14 cellular contexts compared by ENCODE assay signal in the genomic region with DNA sequence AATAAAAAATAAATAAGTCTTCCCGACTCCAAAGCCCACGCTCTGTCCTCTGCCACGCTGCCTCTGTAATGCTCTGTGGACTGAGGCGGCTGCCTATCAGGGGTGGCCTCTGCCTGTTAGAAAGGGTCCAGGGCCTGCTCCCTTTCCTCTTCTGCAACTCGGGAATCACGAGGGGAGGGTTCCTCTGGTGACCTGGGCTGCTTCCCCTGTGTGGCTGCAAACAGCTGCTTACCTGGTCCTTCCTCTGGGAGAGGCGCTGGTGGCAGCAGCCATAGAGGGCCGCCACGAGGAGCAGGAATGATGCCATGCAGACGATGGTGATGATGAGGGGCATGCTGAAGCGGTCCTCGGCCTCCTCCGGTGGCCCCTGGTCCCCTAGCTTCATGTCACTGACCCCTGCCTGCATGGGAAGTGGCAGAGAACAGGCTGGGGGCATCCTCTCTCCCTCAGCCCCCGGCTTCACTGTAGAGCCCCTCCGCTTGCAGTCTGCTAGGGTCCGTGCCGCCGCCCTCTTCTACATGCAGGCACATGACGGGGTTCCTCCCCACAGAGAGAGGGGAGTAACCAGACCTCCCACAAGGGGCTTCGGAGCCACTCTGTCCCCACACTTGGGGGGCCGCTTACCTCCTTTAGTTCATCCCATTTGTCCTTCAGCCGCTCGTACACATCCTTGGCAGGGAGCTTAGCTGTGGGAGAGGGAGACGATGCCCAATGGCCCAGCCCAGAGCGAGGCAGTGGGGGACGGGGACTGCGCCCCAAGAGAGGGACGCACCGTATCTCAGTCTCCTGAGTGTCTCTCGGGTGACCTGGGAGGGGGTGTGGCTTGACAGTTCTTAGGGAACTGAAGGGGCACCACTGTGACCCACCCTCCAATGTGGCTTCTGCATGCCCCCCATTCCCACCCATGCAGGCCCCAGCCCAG. TPM values are rescaled to one million over a fixed set of nuclear protein-coding genes. Genes with fewer than 3 reads are reported as not detected.
A peak's percentile ranks its signal among the peaks of the same experiment; 100 is the strongest.
DNase-seq lines count a peak whose midpoint lies in the region; ATAC-seq, FAIRE-seq and TF ChIP-seq lines count a peak whose summit lies in the region.
"Had no signal": no experiment of that assay in that cellular context is flagged by ENCODE, and none has a peak within 500 bp of the region (broad histone marks: within the 10 kb centered on the region; RNA-seq: fewer than 3 reads in every experiment).

No MANE protein-coding gene starts in this region.

- intact Hi-C loops in HepG2 (cut with micrococcal nuclease; ENCODE audit: unreplicated experiment) = no loop called here
- intact Hi-C loops in right lobe of liver (cut with DNase I) = loop anchor here (5.0 kb wide), 1 partner anchor 146 kb away; no protein-coding TSS in a partner anchor
- intact Hi-C loops in K562 (cut with micrococcal nuclease) = loop anchor here (5.0 kb wide), 1 partner anchor 629 kb away; no protein-coding TSS in a partner anchor
- intact Hi-C loops in ascending aorta (cut with DNase I) = loop anchor here (1.0 kb wide), 1 partner anchor 40 kb away; no protein-coding TSS in a partner anchor

- H4K20me1 ChIP-seq in HepG2 (ENCODE audit: insufficient read depth, low read length) (no peaks in the 10 kb centered on the region), K562 (replicated peaks; ENCODE audit: control insufficient read depth, insufficient read depth, low read length) (peaks cover 39% of the 10 kb centered on the region), osteoblast (ENCODE audit: insufficient read depth, low read length) (no peaks in the 10 kb centered on the region)

- no peaks in the 10 kb centered on the region for H3K36me3 ChIP-seq in HepG2 (replicated peaks in 1 of 2; ENCODE audit: control insufficient read depth in 1 of 2, insufficient read depth in 2 of 2, low read length in 2 of 2)
- H3K36me3 ChIP-seq in right lobe of liver = no peaks in the 10 kb centered on the region
- no peaks in the 10 kb centered on the region for H3K36me3 ChIP-seq in K562 (ENCODE audit: control insufficient read depth, insufficient read depth, low read length)
- H3K36me3 ChIP-seq in osteoblast (ENCODE audit: insufficient read depth, low read length) = no peaks in the 10 kb centered on the region
- H3K36me3 ChIP-seq in ascending aorta = no peaks in the 10 kb centered on the region

- H3K27ac ChIP-seq in HepG2 (ENCODE audit: extremely low read length, insufficient read depth, low read length) (no peak overlapping the region), right lobe of liver (no peak overlapping the region), K562 (ENCODE audit: extremely low read depth, low read depth, low read length) (no peak overlapping the region), osteoblast (ENCODE audit: low read depth, low read length) (no peak overlapping the region), ascending aorta (no peak overlapping the region)
- H3K27ac ChIP-seq: BLaER1, GM23248 had no signal

- CTCF ChIA-PET in HepG2 (lab: Yijun Ruan, JAX; ENCODE audit: low intra/inter-chr PET ratio, low total read pairs) (no interaction called here), K562 (lab: Yijun Ruan, JAX; ENCODE audit: low intra/inter-chr PET ratio) (no interaction called here)

- TF ChIP-seq RAD21 in HepG2 (CRISPR knock-in tag; IDR thresholded peaks at IDR 0.05) (no peak), K562 (CRISPR knock-in tag; conservative IDR thresholded peaks at IDR 0.05 in 1 of 2, IDR thresholded peaks at IDR 0.05 in 1 of 2) (no peak)

- TF ChIP-seq CTCF in HepG2 (CRISPR knock-in tag; IDR thresholded peaks at IDR 0.05) = no peak
- no peak for TF ChIP-seq CTCF in right lobe of liver (IDR thresholded peaks at IDR 0.05)
- no peak for TF ChIP-seq CTCF in K562 (IDR thresholded peaks at IDR 0.05 in 2 of 3, conservative IDR thresholded peaks at IDR 0.05 in 1 of 3; ENCODE audit: insufficient read depth in 2 of 3, low read depth in 1 of 3, low read length in 3 of 3)
- TF ChIP-seq CTCF in osteoblast (IDR thresholded peaks at IDR 0.05; ENCODE audit: extremely low read depth, low read depth, low read length) = no peak
- TF ChIP-seq CTCF in ascending aorta (IDR thresholded peaks at IDR 0.05) = no peak

- WGBS in HepG2 (ENCODE audit: low lambda C conversion rate) = 92% methylated on average over 23 of the region's 30 CpGs
- WGBS in right lobe of liver (ENCODE audit: insufficient coverage, low coverage, low lambda C conversion rate, missing lambda C conversion rate) = 94% methylated on average over 8 of the region's 30 CpGs
- 21% methylated on average over 30 of the region's 30 CpGs for WGBS in K562 (ENCODE audit: insufficient coverage, low coverage, missing lambda C conversion rate)

- H3K27me3 ChIP-seq in HepG2 (ENCODE audit: control insufficient read depth in 1 of 2, insufficient read depth in 2 of 2, low read length in 2 of 2) (no peaks in the 10 kb centered on the region; a peak in 1 of 5 replicates), right lobe of liver (no peaks in the 10 kb centered on the region), K562 (ENCODE audit: control insufficient read depth in 2 of 2, insufficient read depth in 2 of 2, low read length in 2 of 2) (peaks cover 35 to 52% of the 10 kb centered on the region in 2 experiments), osteoblast (ENCODE audit: insufficient read depth, low read length) (no peaks in the 10 kb centered on the region), ascending aorta (no peaks in the 10 kb centered on the region)
- H3K27me3 ChIP-seq: BLaER1 had no signal

- TF ChIP-seq POLR2A in HepG2 (IDR thresholded peaks at IDR 0.05; ENCODE audit: insufficient read depth in 1 of 2, low read depth in 2 of 2, low read length in 2 of 2) (peak in 1 of 2 experiments; percentile 30; a peak in 1 of 4 replicates), right lobe of liver (IDR thresholded peaks at IDR 0.05) (no peak), K562 (conservative IDR thresholded peaks at IDR 0.05) (no peak)

- FAIRE-seq in HepG2 (lab: Jason Lieb, UNC) = no peak
- FAIRE-seq in K562 (lab: Jason Lieb, UNC) = no peak

- H3K79me2 ChIP-seq in HepG2 (ENCODE audit: insufficient read depth, low read length) = no peaks in the 10 kb centered on the region
- no peaks in the 10 kb centered on the region for H3K79me2 ChIP-seq in K562 (ENCODE audit: control insufficient read depth, insufficient read depth, low read length)
- H3K79me2 ChIP-seq in osteoblast (ENCODE audit: insufficient read depth, low read length) = no peaks in the 10 kb centered on the region

- TF ChIP-seq EP300 in HepG2 (IDR thresholded peaks at IDR 0.05; ENCODE audit: low read depth in 2 of 2, low read length in 2 of 2) (no peak), HepG2 (CRISPR knock-in tag; IDR thresholded peaks at IDR 0.05; ENCODE audit: borderline replicate concordance) (no peak), K562 (IDR thresholded peaks at IDR 0.05; ENCODE audit: low read length) (no peak)

- no peak overlapping the region for H3K9ac ChIP-seq in HepG2 (ENCODE audit: insufficient read depth, low read depth, low read length)
- H3K9ac ChIP-seq in K562 (ENCODE audit: insufficient read depth in 1 of 2, low read depth in 2 of 2, low read length in 2 of 2) = peak overlapping the region in 1 of 2 experiments; percentile 18; a peak in 1 of 4 replicates
- H3K9ac ChIP-seq: BLaER1, GM23248 had no signal

- POLR2A ChIA-PET in HepG2 (lab: Yijun Ruan, JAX) (no interaction called here), K562 (lab: Yijun Ruan, JAX) (interaction anchor here (1.3 kb wide), 1 partner anchor 8 kb away, joined by 4 read pairs; no protein-coding TSS in a partner anchor)

- DNase-seq in HepG2 (ENCODE audit: low spot score) (no peak), right lobe of liver (no peak), K562 (ENCODE audit: extremely low read depth in 1 of 4, low spot score in 3 of 4) (no peak), osteoblast (ENCODE audit: insufficient read length, low spot score, missing footprints) (peak; percentile 34), ascending aorta (ENCODE audit: low spot score in 2 of 2) (no peak), NCI-H2029 (lab: John Stamatoyannopoulos, UW) (no peak), SIG-M5 treated with dmso at 0.1 percent for 504 hours (lab: John Stamatoyannopoulos, UW; ENCODE audit: unreplicated experiment) (no peak)
- DNase-seq: 8988T; CD4-positive, alpha-beta memory T cell; DMS153; DMS79 treated with DMSO at 0.1 percent for 48 hours; GF-D8; GM23248 had no signal

- in situ Hi-C loops in HepG2 (cut with HindIII; ENCODE audit: extremely low pct_ligation_motif_present, low pct_unique_long_range_greater_than_20kb) (loop anchor here (10.0 kb wide), 1 partner anchor 149 kb away; no protein-coding TSS in a partner anchor), K562 (cut with MboI) (loop anchor here (10.0 kb wide), 1 partner anchor 149 kb away; no protein-coding TSS in a partner anchor)

- peaks cover 34% of the 10 kb centered on the region for H3K4me1 ChIP-seq in HepG2 (ENCODE audit: insufficient read depth, low read length)
- peaks cover 0 to 23% (median 10%) of the 10 kb centered on the region in 4 donors for H3K4me1 ChIP-seq in right lobe of liver
- H3K4me1 ChIP-seq in K562 (replicated peaks in 1 of 2; ENCODE audit: control insufficient read depth in 2 of 2, insufficient read depth in 2 of 2, low read length in 2 of 2) = peaks cover 2 to 12% of the 10 kb centered on the region in 2 experiments; a peak in 2 of 5 replicates
- H3K4me1 ChIP-seq in osteoblast (ENCODE audit: insufficient read depth, low read length) = peaks cover 18% of the 10 kb centered on the region
- H3K4me1 ChIP-seq in ascending aorta = peaks cover 0 to 3% of the 10 kb centered on the region in 2 donors

- H3K9me3 ChIP-seq in HepG2 (ENCODE audit: low read length) (no peaks in the 10 kb centered on the region), right lobe of liver (no peaks in the 10 kb centered on the region), K562 (replicated peaks; ENCODE audit: control insufficient read depth, insufficient read depth, low read depth, low read length) (no peaks in the 10 kb centered on the region), osteoblast (ENCODE audit: low read depth, low read length) (no peaks in the 10 kb centered on the region), ascending aorta (no peaks in the 10 kb centered on the region)
- H3K9me3 ChIP-seq: BLaER1 had no signal

- H3K9me1 ChIP-seq in K562 (ENCODE audit: control insufficient read depth, insufficient read depth, low read length) = peaks cover 4% of the 10 kb centered on the region

- ATAC-seq in HepG2 (no peak), right lobe of liver (no peak), K562 (no peak)

- BruUV-seq in HepG2 (replicated peaks; lab: Mats Ljungman, UMichigan) (no TSS peak), K562 (replicated peaks; lab: Mats Ljungman, UMichigan) (no TSS peak)

- H3K4me3 ChIP-seq in HepG2 (replicated peaks in 1 of 3; ENCODE audit: insufficient read depth in 1 of 3, low read depth in 2 of 3, low read length in 3 of 3) (no peak overlapping the region), right lobe of liver (no peak overlapping the region), K562 (no peak overlapping the region), osteoblast (ENCODE audit: insufficient read depth, low read length) (no peak overlapping the region), ascending aorta (no peak overlapping the region)
- H3K4me3 ChIP-seq: BLaER1, GM23248 had no signal

- H3K4me2 ChIP-seq in HepG2 (ENCODE audit: low read depth, low read length) = no peak overlapping the region
- H3K4me2 ChIP-seq in K562 (ENCODE audit: insufficient read depth, low read length) = no peak overlapping the region
- no peak overlapping the region for H3K4me2 ChIP-seq in osteoblast (ENCODE audit: insufficient read depth, low read length)
- H3K4me2 ChIP-seq: BLaER1 had no signal

- no peak overlapping the region for H2AFZ ChIP-seq in HepG2 (ENCODE audit: low read length)
- H2AFZ ChIP-seq in K562 (ENCODE audit: low read depth, low read length) = no peak overlapping the region
- H2AFZ ChIP-seq in osteoblast (ENCODE audit: low read length) = no peak overlapping the region
- H2AFZ ChIP-seq: GM23248 had no signal

RNA-seq across cellular contexts. Expression of gene PODXL, which starts 50.5 kb away (rescaled TPM):
- 0.22 and 0.24 TPM in 2 replicates for total RNA-seq in HepG2 (2016; rRNA removed; fragmentation: Illumina TruSeq; extraction: Trizol)
- total RNA-seq in HepG2 (2016; cell fraction: cytosol; rRNA removed; fragmentation: Illumina TruSeq; extraction: Trizol; ENCODE audit: low read depth) = 0.09 TPM in 1 of 2 replicates, not detected in the other
- 0.17 and 0.24 TPM in 2 replicates for total RNA-seq in HepG2 (2016; cell fraction: insoluble cytoplasmic fraction; rRNA removed; fragmentation: Illumina TruSeq; extraction: Trizol)
- 0.12 and 0.21 TPM in 2 replicates for total RNA-seq in HepG2 (2016; cell fraction: membrane; rRNA removed; fragmentation: Illumina TruSeq; extraction: Trizol)
- total RNA-seq in HepG2 (2016; cell fraction: nucleus; rRNA removed; fragmentation: Illumina TruSeq; extraction: Trizol) = 0.47 and 1.1 TPM in 2 replicates
- 0.33 and 0.54 TPM in 2 replicates for polyA plus RNA-seq in HepG2 (2011; rRNA removed)
- polyA plus RNA-seq in HepG2 (2011; cell fraction: cytosol; rRNA removed) = 0.18 and 0.35 TPM in 2 replicates
- polyA plus RNA-seq in HepG2 (2011; cell fraction: nucleus; rRNA removed) = 0.38 and 0.55 TPM in 2 replicates
- polyA plus RNA-seq in HepG2 (2012) = 0.19 and 0.63 TPM in 2 replicates
- 0.01 and 0.31 TPM in 2 replicates for polyA plus RNA-seq in HepG2 (2016; cell fraction: cytosol; fragmentation: Illumina TruSeq; extraction: Trizol; ENCODE audit: low read depth)
- polyA plus RNA-seq in HepG2 (2016; cell fraction: insoluble cytoplasmic fraction; fragmentation: Illumina TruSeq; extraction: Trizol; ENCODE audit: low read depth) = 0.21 and 0.25 TPM in 2 replicates
- polyA plus RNA-seq in HepG2 (2016; cell fraction: membrane; fragmentation: Illumina TruSeq; extraction: Trizol; ENCODE audit: low read depth) = 0.03 and 0.16 TPM in 2 replicates
- 0.69 and 1.5 TPM in 2 replicates for polyA plus RNA-seq in HepG2 (2016; cell fraction: nucleus; fragmentation: Illumina TruSeq; extraction: Trizol; ENCODE audit: insufficient read depth, low read depth)
- polyA minus RNA-seq in HepG2 (2011; rRNA and poly(A)+ RNA removed; ENCODE audit: low replicate concordance) = 0.50 and 160 TPM in 2 replicates
- 1.5 and 2.1 TPM in 2 replicates for polyA minus RNA-seq in HepG2 (2011; cell fraction: cytosol; rRNA and poly(A)+ RNA removed)
- 0.75 and 1.4 TPM in 2 replicates for polyA minus RNA-seq in HepG2 (2011; cell fraction: nucleus; rRNA and poly(A)+ RNA removed)
- 10 to 100 TPM in 1 of 6 experiments, 1 to 10 TPM in 5; 2.1 to 11.4 (median 3.4) TPM for total RNA-seq in right lobe of liver
- total RNA-seq in K562 (2011; cell fraction: chromatin; rRNA removed; ENCODE audit: low replicate concordance) = 0.26 and 0.39 TPM in 2 replicates
- 0.50 and 0.79 TPM in 2 replicates for total RNA-seq in K562 (2011; cell fraction: nucleolus; rRNA removed)
- total RNA-seq in K562 (2011; cell fraction: nucleoplasm; rRNA removed) = 0.37 and 0.76 TPM in 2 replicates
- 0.05 and 0.16 TPM in 2 replicates for total RNA-seq in K562 (2014; rRNA removed)
- total RNA-seq in K562 (2014; rRNA removed; fragmentation: Illumina TruSeq; extraction: Trizol) = 0.07 and 0.10 TPM in 2 replicates
- 0.15 and 0.18 TPM in 2 replicates for total RNA-seq in K562 (2015; rRNA removed; fragmentation: Illumina TruSeq; extraction: Trizol)
- total RNA-seq in K562 (2021) = 0.51 and 0.67 TPM in 2 replicates
- 0.07 and 0.24 TPM in 2 replicates for polyA plus RNA-seq in K562 (2011; rRNA removed)
- 0.10 and 0.16 TPM in 2 replicates for polyA plus RNA-seq in K562 (2011; cell fraction: cytosol; rRNA removed)
- polyA plus RNA-seq in K562 (2011; cell fraction: nucleus; rRNA removed) = 0.38 and 0.45 TPM in 2 replicates
- polyA plus RNA-seq in K562 (2012) = 0.17 and 0.22 TPM in 2 replicates
- 0.07 and 0.21 TPM in 2 replicates for polyA plus RNA-seq in K562 (2014; fragmentation: Illumina TruSeq; extraction: Trizol)
- polyA plus RNA-seq in K562 (2014; fragmentation: Nextera tagmentation; extraction: Ambion mirVana) = under 1 TPM; 0.01 to 0.03 TPM
- polyA plus RNA-seq in K562 (2014; rRNA removed) = 0.03 and 0.73 TPM in 2 replicates
- polyA minus RNA-seq in K562 (2011; rRNA and poly(A)+ RNA removed) = 0.24 and 0.39 TPM in 2 replicates
- polyA minus RNA-seq in K562 (2011; cell fraction: cytosol; rRNA and poly(A)+ RNA removed) = 1.8 and 2.1 TPM in 2 replicates
- polyA minus RNA-seq in K562 (2011; cell fraction: nucleus; rRNA and poly(A)+ RNA removed) = 0.54 and 0.56 TPM in 2 replicates
- 0.88 and 1.4 TPM in 2 replicates for total RNA-seq in osteoblast
- 141 TPM for total RNA-seq in ascending aorta

Comparison
In these comparisons a context has a peak if more than half of its experiments do, and no peak if none do; other contexts are left out.
1. RNA of gene PODXL, which starts 50.5 kb away (total RNA-seq): 141 TPM in ascending aorta (single experiment); 2.1 to 11.4 TPM in right lobe of liver, 0.88 to 1.4 TPM in osteoblast, 0.09 to 1.1 TPM in HepG2 and 0.05 to 0.79 TPM in K562; every median in the first group is over 10 times any median in the second.
2. Of the 241 proteins assayed by ChIP-seq in both HepG2 and K562: peak only in HepG2: RBM22; only in K562: none; in both: POLR2G; in neither: 238; mixed calls (peak in some experiments, not most) for 1.